1 cellular context compared by ENCODE assay signal in genomic region chr11:130523166-130523565, GRCh38.
TF ChIP-seq lines count a peak whose summit lies in the region.

No MANE protein-coding gene starts in this region.

TF ChIP-seq in SK-N-SH, 30 proteins besides CTCF, POLR2A, EP300 and RAD21 (continued from another document):
- TF ChIP-seq IRF3 (IDR thresholded peaks at IDR 0.05; ENCODE audit: low read depth, low read length) = no peak
- no peak for TF ChIP-seq REST (IDR thresholded peaks at IDR 0.05; ENCODE audit: low read depth, low read length)
- TF ChIP-seq TCF12 (IDR thresholded peaks at IDR 0.05) = no peak
- TF ChIP-seq ELF1 (IDR thresholded peaks at IDR 0.05) = no peak
- TF ChIP-seq POLR2AphosphoS5 (IDR thresholded peaks at IDR 0.05; ENCODE audit: low read depth, low read length) = no peak
- TF ChIP-seq MEF2A (IDR thresholded peaks at IDR 0.05; ENCODE audit: borderline replicate concordance, low read depth) = no peak
- no peak for TF ChIP-seq EZH2phosphoT487 (IDR thresholded peaks at IDR 0.05; ENCODE audit: borderline replicate concordance, low read depth)
- TF ChIP-seq SIN3A (IDR thresholded peaks at IDR 0.05; ENCODE audit: borderline replicate concordance, low read depth, low read length) = no peak
- TF ChIP-seq RCOR1 (IDR thresholded peaks at IDR 0.05; ENCODE audit: low read length) = no peak
- no peak for TF ChIP-seq MAX (IDR thresholded peaks at IDR 0.05; ENCODE audit: low read depth)
- no peak for TF ChIP-seq FOXJ3 (CRISPR knock-in tag; IDR thresholded peaks at IDR 0.05)
TF ChIP-seq in SK-N-SH: peak in this region for 0.
